8 cellular contexts compared by ENCODE assay signal in the genomic region with DNA sequence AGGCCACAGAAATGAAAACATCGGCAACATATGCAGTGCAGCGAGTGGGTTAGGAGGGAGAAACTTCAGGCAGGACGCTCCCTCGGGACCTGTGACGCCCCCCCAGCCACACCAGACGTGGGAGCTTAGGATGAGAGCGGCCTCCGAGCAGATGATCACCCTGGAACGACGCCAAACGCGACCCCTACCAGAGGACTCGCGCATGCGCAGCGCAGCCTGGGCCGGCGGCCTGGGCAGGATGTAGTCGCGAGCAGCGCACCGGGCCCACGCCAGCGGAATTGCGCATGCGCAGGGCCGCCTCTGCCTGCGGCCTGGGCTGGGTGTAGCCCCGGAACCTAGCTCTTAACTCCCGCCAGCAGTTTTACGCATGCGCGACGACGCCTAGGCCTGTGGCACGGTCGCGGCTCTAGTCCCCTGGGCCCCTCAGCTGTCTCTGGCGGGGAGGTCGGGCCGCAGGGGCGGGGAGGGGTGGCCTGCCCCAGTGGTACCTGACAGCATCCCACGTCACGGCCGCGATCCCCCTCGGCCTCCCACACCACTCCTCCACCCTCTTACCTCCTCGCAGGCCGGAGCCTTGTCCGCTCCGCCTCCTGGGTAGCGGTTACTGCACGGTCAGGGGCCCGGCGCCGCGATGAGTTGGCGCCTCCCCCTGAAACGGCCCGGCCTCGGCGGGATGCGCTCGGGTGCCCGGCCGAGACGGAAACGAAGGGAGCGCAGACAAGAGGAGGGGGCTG. TPM values are rescaled to one million over a fixed set of nuclear protein-coding genes. Genes with fewer than 3 reads are reported as not detected.
DNase-seq lines count a peak whose midpoint lies in the region; ATAC-seq and TF ChIP-seq lines count a peak whose summit lies in the region.

Gene RCBTB2 (minus strand): TSS at position 608 of the 734 bp plus-strand sequence. CDS start 11,141 bp downstream, outside the sequence.

- H3K4me3 ChIP-seq in ACC112 (ENCODE audit: low read depth, low read length) (peak within 1 kb of the TSS; percentile 82), breast epithelium (peak within 1 kb of the TSS; percentile 76 to 89 (median 81)), iPS-20b (ENCODE audit: low read length) (peak within 1 kb of the TSS; percentile 85), skin epidermis (peak within 1 kb of the TSS; percentile 48 to 84 (median 67))

- no peaks in the 10 kb centered on the region for H3K36me3 ChIP-seq in ACC112 (ENCODE audit: insufficient read depth, low read length)
- H3K36me3 ChIP-seq in breast epithelium: no peaks in the 10 kb centered on the region
- no peaks in the 10 kb centered on the region for H3K36me3 ChIP-seq in iPS-20b (ENCODE audit: insufficient read depth, low read depth, low read length)

- H3K9ac ChIP-seq in iPS-20b (ENCODE audit: low read depth, low read length): peak within 1 kb of the TSS; percentile 92

- intact Hi-C loops in breast epithelium (cut with DNase I; ENCODE audit: low total_unique reads): no loop called here

- DNase-seq in NCI-H2171 treated with DMSO at 0.1 percent for 48 hours (lab: John Stamatoyannopoulos, UW) (peak; percentile 97), breast epithelium (ENCODE audit: low spot score in 2 of 2) (peak; percentile 95)

- TF ChIP-seq CTCF in VCaP (conservative IDR thresholded peaks at IDR 0.05): no peak
- no peak for TF ChIP-seq CTCF in breast epithelium (IDR thresholded peaks at IDR 0.05)

- ATAC-seq in GM18868 (IDR thresholded peaks at IDR 0.05; ENCODE audit: unreplicated experiment) (peak; percentile 82), HG03103 (IDR thresholded peaks at IDR 0.05; ENCODE audit: low read depth, unreplicated experiment) (peak; percentile 74)

- peak within 1 kb of the TSS; percentile 94 for H2AFZ ChIP-seq in ACC112 (ENCODE audit: low read length, unreplicated experiment)

- H3K27me3 ChIP-seq in ACC112 (ENCODE audit: insufficient read depth, low read length): no peaks in the 10 kb centered on the region
- H3K27me3 ChIP-seq in breast epithelium: no peaks in the 10 kb centered on the region
- H3K27me3 ChIP-seq in iPS-20b (ENCODE audit: insufficient read depth, low read length): no peaks in the 10 kb centered on the region

- peaks cover 11% of the 10 kb centered on the region for H3K4me1 ChIP-seq in ACC112 (ENCODE audit: control insufficient read depth, insufficient read depth, low read length, unreplicated experiment)
- H3K4me1 ChIP-seq in breast epithelium: no peaks in the 10 kb centered on the region
- H3K4me1 ChIP-seq in iPS-20b (ENCODE audit: insufficient read depth, low read length): peaks cover 5% of the 10 kb centered on the region; the same call in 1 of the 2 replicates

- TF ChIP-seq POLR2A in breast epithelium (IDR thresholded peaks at IDR 0.05): peak; percentile 68

- H3K79me2 ChIP-seq in ACC112 (ENCODE audit: control insufficient read depth, insufficient read depth, low read length, unreplicated experiment): peaks cover 8% of the 10 kb centered on the region

- H3K9me3 ChIP-seq in breast epithelium (no peaks in the 10 kb centered on the region), iPS-20b (ENCODE audit: insufficient read depth, low read depth, low read length) (no peaks in the 10 kb centered on the region)

- H3K27ac ChIP-seq in ACC112 (ENCODE audit: low read depth, low read length) (peak within 1 kb of the TSS; percentile 61), VCaP (peak within 1 kb of the TSS; percentile 89), breast epithelium (peak within 1 kb of the TSS; percentile 96 to 98), iPS-20b (ENCODE audit: low read length) (peak within 1 kb of the TSS; percentile 86), skin epidermis (peak within 1 kb of the TSS; percentile 91 to 100 (median 98))

RNA-seq across cellular contexts. Expression of gene RCBTB2, which starts in this region (rescaled TPM):
- 10 to 100 TPM; 10.8 to 16.1 (median 14.9) TPM for total RNA-seq in breast epithelium

Comparison
In these comparisons a context has a peak if more than half of its experiments do, and no peak if none do; other contexts are left out.
1. Peak in every context shown above with its lines: DNase-seq, ATAC-seq, H3K4me3 ChIP-seq and H3K27ac ChIP-seq.